ENCODE assay signal across 8 cellular contexts in the genomic region with DNA sequence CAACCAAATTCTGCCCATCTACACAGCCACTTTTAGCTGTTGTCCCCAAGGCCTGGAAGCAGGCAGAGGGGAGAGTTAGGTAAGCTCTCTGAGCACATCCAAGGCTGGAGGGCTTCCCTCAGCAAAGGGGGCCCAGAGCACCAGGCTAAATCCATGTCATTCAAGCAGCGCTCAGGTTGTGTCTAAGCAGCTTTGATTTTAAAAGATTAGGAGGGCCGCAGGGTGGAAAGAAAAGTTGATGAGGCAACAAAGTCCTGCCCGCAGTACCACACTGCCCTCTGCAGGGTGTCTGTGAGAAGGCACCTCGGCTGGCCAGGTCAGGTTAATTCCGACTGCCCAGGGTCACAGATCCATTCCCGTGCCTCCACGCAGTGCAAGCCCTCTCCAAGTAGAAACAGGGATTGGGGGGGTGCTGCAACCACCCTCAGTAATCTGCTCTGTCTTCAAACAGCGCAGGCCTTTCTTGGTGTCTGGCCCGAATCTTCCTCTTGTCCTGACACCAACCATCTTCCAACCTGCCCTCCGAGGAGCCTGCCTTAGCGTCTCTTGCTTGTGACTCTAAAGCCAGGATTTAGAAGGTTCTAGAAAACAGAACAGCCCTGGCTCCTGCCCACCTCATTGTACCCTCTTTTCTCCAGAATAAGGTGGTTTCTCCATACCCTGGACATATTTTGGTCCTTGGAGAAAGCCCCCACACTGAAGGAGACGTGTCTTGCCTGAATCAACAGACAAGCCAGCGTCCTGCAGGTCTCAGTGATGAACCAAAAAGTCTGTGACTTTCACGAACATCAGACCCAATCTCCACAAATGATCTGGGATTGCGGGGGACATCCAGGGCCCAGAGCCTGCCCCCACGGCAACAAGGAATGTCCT.
DNase-seq lines count a peak whose midpoint lies in the region; ATAC-seq, FAIRE-seq and TF ChIP-seq lines count a peak whose summit lies in the region.

No MANE protein-coding gene starts in this region.

- TF ChIP-seq CTCF in cardiac fibroblast (IDR thresholded peaks at IDR 0.05; ENCODE audit: low read depth, low read length) = peak; percentile 98
- TF ChIP-seq CTCF in kidney (IDR thresholded peaks at IDR 0.05; ENCODE audit: borderline replicate concordance, extremely low read depth, insufficient read depth) = peak; percentile 97

- H3K4me3 ChIP-seq in cardiac fibroblast (replicated peaks in 1 of 2; ENCODE audit: low read depth in 2 of 2, low read length in 2 of 2) (no peak overlapping the region), kidney (ENCODE audit: low read length in 2 of 2) (no peak overlapping the region)

- H3K27ac ChIP-seq in kidney (ENCODE audit: low read depth in 2 of 2, low read length in 2 of 2) = peak overlapping the region; percentile 15 to 56

- intact Hi-C loops in kidney (cut with DNase I) = loop anchor here (5.0 kb wide), 1 partner anchor 1031 kb away; no protein-coding TSS in a partner anchor

- ATAC-seq in GM18870 (IDR thresholded peaks at IDR 0.05; ENCODE audit: unreplicated experiment) = no peak

- peaks cover 4 to 8% of the 10 kb centered on the region in 2 donors for H3K4me1 ChIP-seq in kidney (ENCODE audit: control insufficient read depth in 1 of 2, insufficient read depth in 1 of 2, low read depth in 1 of 2, low read length in 2 of 2)

- H3K9ac ChIP-seq in kidney (ENCODE audit: low read length in 2 of 2) = no peak overlapping the region

- H3K36me3 ChIP-seq in kidney (ENCODE audit: control insufficient read depth in 1 of 2, insufficient read depth in 2 of 2, low read length in 2 of 2) = no peaks in the 10 kb centered on the region

- H3K9me3 ChIP-seq in kidney (ENCODE audit: control insufficient read depth in 1 of 2, low read length in 2 of 2) = no peaks in the 10 kb centered on the region

- peak; percentile 20 for DNase-seq in CMK (ENCODE audit: low read depth)
- peak; percentile 47 for DNase-seq in HCEC 1CT
- DNase-seq in NCI-H2227 treated with DMSO at 0.1 percent for 48 hours (lab: John Stamatoyannopoulos, UW) = peak; percentile 85
- DNase-seq in activated CD4-positive, CD25-positive, alpha-beta regulatory T cell (lab: John Stamatoyannopoulos, UW) = peak; percentile 23 to 58 (median 31)
- peak; percentile 65 to 73 for DNase-seq in cardiac fibroblast (ENCODE audit: low read depth in 2 of 2)
- DNase-seq in kidney = peak; percentile 88
- peak; percentile 32 to 59 for DNase-seq in stimulated activated CD4-positive, alpha-beta T cell treated with anti-CD3 and anti-CD28 coated beads, Interleukin-15, amount 100 ng/mL, for 1 hour (ENCODE audit: low read depth in 1 of 2, low spot score in 1 of 2)

- no peak for FAIRE-seq in kidney (lab: Jason Lieb, UNC)

Comparison
In these comparisons a context has a peak if more than half of its experiments do, and no peak if none do; other contexts are left out.
1. DNase-seq: peak in every context shown above with its lines; median percentile 88 in kidney; 85 in NCI-H2227 treated with DMSO at 0.1 percent for 48 hours; 69 in cardiac fibroblast; 47 in HCEC 1CT; 46 in stimulated activated CD4-positive, alpha-beta T cell treated with anti-CD3 and anti-CD28 coated beads, Interleukin-15, amount 100 ng/mL, for 1 hour; 31 in activated CD4-positive, CD25-positive, alpha-beta regulatory T cell; 20 in CMK.